8 cellular contexts compared by ENCODE assay signal in genomic region chr1:36463773-36464604, GRCh38. TPM values are rescaled to one million over a fixed set of nuclear protein-coding genes. Genes with fewer than 3 reads are reported as not detected.
DNase-seq lines count a peak whose midpoint lies in the region; ATAC-seq lines count a peak whose summit lies in the region.

Gene MRPS15, minus strand, starts transcription at chr1:36464384. Its CDS starts 109 bp downstream, at chr1:36464275.

- peaks cover 4 to 40% (median 9%) of the 10 kb centered on the region in 3 donors for H3K36me3 Mint-ChIP-seq in CD8-positive, alpha-beta memory T cell

- H3K4me1 Mint-ChIP-seq in CD8-positive, alpha-beta memory T cell: peaks cover 27 to 35% (median 31%) of the 10 kb centered on the region in 3 donors

- H3K4me3 ChIP-seq in CD8-positive, alpha-beta memory T cell (ENCODE audit: low read length): peak within 1 kb of the TSS; percentile 94
- peak within 1 kb of the TSS; percentile 96 for H3K4me3 ChIP-seq in effector memory CD4-positive, alpha-beta T cell (ENCODE audit: insufficient read depth, low read depth, low read length, poor library complexity, severe bottlenecking)

- peak; percentile 88 to 95 (median 89) for DNase-seq in CD8-positive, alpha-beta memory T cell
- DNase-seq in HS-5 (ENCODE audit: low read depth) (peak; percentile 77), medulla oblongata (ENCODE audit: extremely low spot score) (peak; percentile 98)
- peak; percentile 89 for DNase-seq in NK-92 treated with Interleukin-12 subunit alpha and Interleukin-12 subunit beta, amount 100 ng/mL, for 24 hours (lab: John Stamatoyannopoulos, UW)
- DNase-seq in effector memory CD4-positive, alpha-beta T cell: peak; percentile 82 to 88 (median 86)
- peak; percentile 90 for DNase-seq in stimulated activated CD8-positive, alpha-beta memory T cell treated with anti-CD3 and anti-CD28 coated beads, Interleukin-12 subunit alpha, Interleukin-12 subunit beta, amount 100 ng/mL, for 1 hour (ENCODE audit: low read depth)

- peak; percentile 79 for ATAC-seq in GM19468 (IDR thresholded peaks at IDR 0.05; ENCODE audit: extremely low read depth, unreplicated experiment)

- H3K9me3 Mint-ChIP-seq in CD8-positive, alpha-beta memory T cell: no peaks in the 10 kb centered on the region

- POLR2A ChIA-PET in CD8-positive, alpha-beta memory T cell (lab: Charles Lee): interaction anchor here (0.7 to 1.8 kb wide), 3 partner anchors 14 to 78 kb away, joined by 3 to 6 read pairs (median 5); partner anchors contain the start of gene OSCP1
- POLR2A ChIA-PET in activated CD8-positive, alpha-beta memory T cell treated with anti-CD3 and anti-CD28 coated beads for 36 hours (lab: Charles Lee): interaction anchor here (1.9 kb wide), 1 partner anchor 14 kb away, joined by 19 read pairs; the partner anchor contains the start of gene OSCP1

- peak within 1 kb of the TSS; percentile 92 to 99 (median 98) for H3K4me3 Mint-ChIP-seq in CD8-positive, alpha-beta memory T cell

- CTCF ChIA-PET in CD8-positive, alpha-beta memory T cell (lab: Charles Lee): interaction anchor here (1.4 kb wide), 1 partner anchor 9 kb away, joined by 4 read pairs; no protein-coding TSS in a partner anchor
- CTCF ChIA-PET in activated CD8-positive, alpha-beta memory T cell treated with anti-CD3 and anti-CD28 coated beads for 36 hours (lab: Charles Lee): interaction anchor here (1.1 to 1.2 kb wide), 2 partner anchors 14 to 15 kb away, joined by 3 to 5 read pairs; partner anchors contain the start of gene OSCP1

- H3K27me3 ChIP-seq in CD8-positive, alpha-beta memory T cell (ENCODE audit: insufficient read depth, low read length, poor library complexity, severe bottlenecking): no peaks in the 10 kb centered on the region
- no peaks in the 10 kb centered on the region for H3K27me3 ChIP-seq in effector memory CD4-positive, alpha-beta T cell (replicated peaks; ENCODE audit: control insufficient read depth, insufficient read depth, low read length, poor library complexity, severe bottlenecking)

- no peaks in the 10 kb centered on the region for H3K9me3 ChIP-seq in CD8-positive, alpha-beta memory T cell (ENCODE audit: low read length)
- H3K9me3 ChIP-seq in effector memory CD4-positive, alpha-beta T cell (ENCODE audit: control insufficient read depth, low read length): no peaks in the 10 kb centered on the region

- peak within 1 kb of the TSS; percentile 91 for H3K27ac ChIP-seq in CD8-positive, alpha-beta memory T cell (ENCODE audit: low read depth, low read length)
- peak within 1 kb of the TSS; percentile 80 for H3K27ac ChIP-seq in effector memory CD4-positive, alpha-beta T cell (ENCODE audit: insufficient read depth, low read length, poor library complexity, severe bottlenecking)

- H3K4me1 ChIP-seq in CD8-positive, alpha-beta memory T cell (ENCODE audit: insufficient read depth, low read length): peaks cover 16% of the 10 kb centered on the region
- H3K4me1 ChIP-seq in effector memory CD4-positive, alpha-beta T cell (ENCODE audit: control insufficient read depth, insufficient read depth, low read length, poor library complexity, severe bottlenecking): peaks cover 12% of the 10 kb centered on the region

- H3K27ac Mint-ChIP-seq in CD8-positive, alpha-beta memory T cell: peak within 1 kb of the TSS; percentile 91 to 98 (median 97)

- H3K27me3 Mint-ChIP-seq in CD8-positive, alpha-beta memory T cell: no peaks in the 10 kb centered on the region

- H3K36me3 ChIP-seq in CD8-positive, alpha-beta memory T cell (ENCODE audit: insufficient read depth, low read length): peaks cover 21% of the 10 kb centered on the region
- H3K36me3 ChIP-seq in effector memory CD4-positive, alpha-beta T cell (ENCODE audit: control insufficient read depth, insufficient read depth, low read length): peaks cover 17% of the 10 kb centered on the region

RNA-seq across cellular contexts. Expression of gene MRPS15, which starts in this region (rescaled TPM):
- total RNA-seq in CD8-positive, alpha-beta memory T cell: 100 to 1,000 TPM; 134 to 143 TPM
- polyA plus RNA-seq in CD8-positive, alpha-beta memory T cell: 76.5 TPM
- total RNA-seq in activated CD8-positive, alpha-beta memory T cell treated with anti-CD3 and anti-CD28 coated beads for 36 hours: 100 to 1,000 TPM; 134 to 144 TPM

Comparison
In these comparisons a context has a peak if more than half of its experiments do, and no peak if none do; other contexts are left out.
1. Peak in every context shown above with its lines: DNase-seq, ATAC-seq, H3K4me3 ChIP-seq and H3K27ac ChIP-seq.